35 cellular contexts compared by ENCODE assay signal in genomic region chr22:26684173-26684572, GRCh38. TPM values are rescaled to one million over a fixed set of nuclear protein-coding genes. Genes with fewer than 3 reads are reported as not detected.
DNase-seq lines count a peak whose midpoint lies in the region; ATAC-seq and TF ChIP-seq lines count a peak whose summit lies in the region.
"Had no signal": no experiment of that assay in that cellular context is flagged by ENCODE, and none has a peak within 500 bp of the region (broad histone marks: within the 10 kb centered on the region; RNA-seq: fewer than 3 reads in every experiment).

No MANE protein-coding gene starts in this region.

- H3K27me3 Mint-ChIP-seq in activated naive CD4-positive, alpha-beta T cell treated with anti-CD3 and anti-CD28 coated beads, Interleukin-2, amount 50 U/mL, for 24 hours, result no peaks in the 10 kb centered on the region
- H3K27me3 Mint-ChIP-seq in chondrocyte (ENCODE audit: low read depth) (no peaks in the 10 kb centered on the region), nephron progenitor cell (ENCODE audit: low read depth, poor library complexity) (peaks cover 9% of the 10 kb centered on the region)
- H3K27me3 Mint-ChIP-seq: activated CD8-positive, alpha-beta memory T cell treated with anti-CD3 and anti-CD28 coated beads, Interleukin-2, amount 10 ng/mL, durations not matched to agents 7 days and 5 days; B cell had no signal

- H3K18ac ChIP-seq in IMR-90 (ENCODE audit: low read depth, low read length), result no peak overlapping the region

- no peak overlapping the region for H2AK9ac ChIP-seq in IMR-90 (replicated peaks; ENCODE audit: low read depth, low read length, poor library complexity)

- TF ChIP-seq EP300 in transverse colon (IDR thresholded peaks at IDR 0.05; ENCODE audit: low read depth), result no peak

- ATAC-seq in IMR-90 (ENCODE audit: low read depth), result no peak; the same call in 1 of the 2 replicates
- ATAC-seq: activated CD8-positive, alpha-beta memory T cell treated with anti-CD3 and anti-CD28 coated beads, Interleukin-2, amount 10 ng/mL, durations not matched to agents 7 days and 5 days; HCT116; HepG2; left colon; WTC11 had no signal

- H3K27ac ChIP-seq in IMR-90 (ENCODE audit: insufficient read depth, low read length) (no peak overlapping the region), transverse colon (no peak overlapping the region)
- H3K27ac ChIP-seq: ascending aorta, cardiac muscle cell, coronary artery, sigmoid colon had no signal

- H2BK15ac ChIP-seq in IMR-90 (ENCODE audit: low read depth, low read length), result no peak overlapping the region

- WGBS in IMR-90 (ENCODE audit: extremely low coverage in 2 of 2, insufficient read length in 1 of 2), 2 experiments, result no CpG with 5 or more reads among the region's 2 CpGs
- WGBS in transverse colon (ENCODE audit: low coverage in 1 of 2), 2 donors, result 86% methylated on average over 2 of the region's 2 CpGs; no CpG with 5 or more reads in 1 of the 2 donors

- no peak overlapping the region; a peak in 1 of 4 replicates for H4K8ac ChIP-seq in IMR-90 (ENCODE audit: low read depth in 2 of 2, low read length in 2 of 2)

- H3K4me3 ChIP-seq in IMR-90 (ENCODE audit: insufficient read depth, low read depth, low read length), result no peak overlapping the region
- H3K4me3 ChIP-seq in transverse colon, result no peak overlapping the region
- H3K4me3 ChIP-seq in BE2C (ENCODE audit: low read depth, low read length), result no peak overlapping the region
- H3K4me3 ChIP-seq: ascending aorta, cardiac muscle cell, coronary artery, sigmoid colon had no signal

- no TSS peak for BruUV-seq in IMR-90 (replicated peaks; lab: Mats Ljungman, UMichigan)

- H3K4me1 ChIP-seq in IMR-90 (ENCODE audit: control insufficient read depth, insufficient read depth, low read length) (peaks cover 11% of the 10 kb centered on the region), transverse colon (no peaks in the 10 kb centered on the region), BE2C (no peaks in the 10 kb centered on the region)

- H2BK120ac ChIP-seq in IMR-90 (ENCODE audit: low read depth, low read length), result no peak overlapping the region

- peaks cover 11 to 55% of the 10 kb centered on the region in 2 experiments; a peak in 3 of 4 replicates for H3K79me1 ChIP-seq in IMR-90 (ENCODE audit: low read depth in 1 of 2, low read length in 2 of 2)

- H4K20me1 ChIP-seq in IMR-90 (ENCODE audit: insufficient read depth, low read length), result no peaks in the 10 kb centered on the region

- peak overlapping the region; percentile 71 for H3K27ac Mint-ChIP-seq in activated naive CD4-positive, alpha-beta T cell treated with anti-CD3 and anti-CD28 coated beads, Interleukin-2, amount 50 U/mL, for 24 hours
- H3K27ac Mint-ChIP-seq in chondrocyte (ENCODE audit: unreplicated experiment), result peak overlapping the region; percentile 70
- H3K27ac Mint-ChIP-seq in nephron progenitor cell, result peak overlapping the region; percentile 53
- H3K27ac Mint-ChIP-seq: activated CD8-positive, alpha-beta memory T cell treated with anti-CD3 and anti-CD28 coated beads, Interleukin-2, amount 10 ng/mL, durations not matched to agents 7 days and 5 days; activated naive CD4-positive, alpha-beta T cell treated with anti-CD3 and anti-CD28 coated beads for 36 hours; activated T-helper 1 cell treated with anti-CD3 and anti-CD28 coated beads, Interleukin-12 subunit alpha, Interleukin-12 subunit beta, Interleukin-2, Interleukin-4 antibody, amounts not matched to agents 30 ng/mL and 10 ng/mL and 1 ng/mL, durations not matched to agents 14 hours and 24 hours and 36 hours; B cell; WTC11 had no signal

- H3K36me3 ChIP-seq in IMR-90 (ENCODE audit: control insufficient read depth, insufficient read depth, low read length) (peaks cover 2% of the 10 kb centered on the region; the same call in 1 of the 2 replicates), transverse colon (peaks cover 0 to 9% (median 0%) of the 10 kb centered on the region in 4 donors), BE2C (no peaks in the 10 kb centered on the region)
- H3K36me3 ChIP-seq: cardiac muscle cell had no signal

- H3K27me3 ChIP-seq in IMR-90 (ENCODE audit: control insufficient read depth, insufficient read depth, low read length), result no peaks in the 10 kb centered on the region
- H3K27me3 ChIP-seq in transverse colon, result no peaks in the 10 kb centered on the region
- H3K27me3 ChIP-seq in BE2C, result no peaks in the 10 kb centered on the region
- H3K27me3 ChIP-seq: ascending aorta, cardiac muscle cell, sigmoid colon had no signal

- DNase-seq in activated naive CD4-positive, alpha-beta T cell treated with anti-CD3 and anti-CD28 coated beads, Interleukin-2, amount 50 U/mL, for 16 hours, result no peak
- DNase-seq in IMR-90 (no peak), chondrocyte (ENCODE audit: low spot score) (no peak), nephron progenitor cell (no peak), transverse colon (no peak), NCI-H2196 treated with DMSO at 0.1 percent for 48 hours (lab: John Stamatoyannopoulos, UW; ENCODE audit: unreplicated experiment) (no peak), BE2C (no peak)
- DNase-seq: ACHN; activated CD4-positive, alpha-beta T cell treated with anti-CD3 and anti-CD28 coated beads, Interleukin-2, amount 50 U/mL, for 1 hour; activated CD8-positive, alpha-beta memory T cell treated with anti-CD3 and anti-CD28 coated beads, Interleukin-2, amount 10 ng/mL, durations not matched to agents 7 days and 5 days; activated naive CD4-positive, alpha-beta T cell treated with anti-CD3 and anti-CD28 coated beads for 36 hours; Caco-2; DMS53; effector CD8-positive, alpha-beta T cell; hippocampal formation; left colon; mammary epithelial cell; NCI-H1436 treated with DMSO at 0.1 percent for 48 hours; NCI-H2107; NCI-H446 treated with DMSO at 0.1 percent for 48 hours; nucleus accumbens; sigmoid colon; stimulated activated CD4-positive, alpha-beta T cell treated with anti-CD3 and anti-CD28 coated beads, Interleukin-12 subunit alpha, Interleukin-12 subunit beta, amount 100 ng/mL, for 4 hours; stimulated activated CD4-positive, alpha-beta T cell treated with anti-CD3 and anti-CD28 coated beads, Interleukin-4, amount 100 ng/mL, for 24 hours; T-helper 1 cell; trophoblast cell had no signal

- no peak overlapping the region for H3K4me2 ChIP-seq in IMR-90 (ENCODE audit: low read depth, low read length)

- POLR2A ChIA-PET in IMR-90 (lab: Charles Lee; ENCODE audit: unreplicated experiment), result interaction anchor here (0.5 kb wide), 1 partner anchor 17 kb away, joined by 5 read pairs; no protein-coding TSS in a partner anchor

- H3K4me1 Mint-ChIP-seq in activated naive CD4-positive, alpha-beta T cell treated with anti-CD3 and anti-CD28 coated beads, Interleukin-2, amount 50 U/mL, for 24 hours, result peaks cover 62% of the 10 kb centered on the region
- H3K4me1 Mint-ChIP-seq in chondrocyte (ENCODE audit: low read depth) (peaks cover 54% of the 10 kb centered on the region), nephron progenitor cell (peaks cover 31% of the 10 kb centered on the region)

- peaks cover 4% of the 10 kb centered on the region; the same call in 1 of the 2 replicates for H3K9me1 ChIP-seq in IMR-90 (ENCODE audit: insufficient read depth, low read length)

- H4K5ac ChIP-seq in IMR-90 (ENCODE audit: low read depth, low read length), result no peak overlapping the region

- no peak overlapping the region for H3K56ac ChIP-seq in IMR-90 (ENCODE audit: extremely low read depth, insufficient read depth, low read length)

- H3K9me3 Mint-ChIP-seq in activated naive CD4-positive, alpha-beta T cell treated with anti-CD3 and anti-CD28 coated beads, Interleukin-2, amount 50 U/mL, for 24 hours, result no peaks in the 10 kb centered on the region
- H3K9me3 Mint-ChIP-seq in chondrocyte (ENCODE audit: low read depth) (peaks cover 6% of the 10 kb centered on the region), nephron progenitor cell (no peaks in the 10 kb centered on the region)
- H3K9me3 Mint-ChIP-seq: activated naive CD4-positive, alpha-beta T cell treated with anti-CD3 and anti-CD28 coated beads for 36 hours; activated T-helper 1 cell treated with anti-CD3 and anti-CD28 coated beads, Interleukin-12 subunit alpha, Interleukin-12 subunit beta, Interleukin-2, Interleukin-4 antibody, amounts not matched to agents 30 ng/mL and 10 ng/mL and 1 ng/mL, durations not matched to agents 14 hours and 24 hours and 36 hours had no signal

- H3K4ac ChIP-seq in IMR-90 (ENCODE audit: low read depth, low read length), result no peak overlapping the region; the same call in 1 of the 2 replicates

- H3K14ac ChIP-seq in IMR-90 (replicated peaks; ENCODE audit: low read depth, low read length), result no peak overlapping the region; the same call in none of the 2 replicates

- TF ChIP-seq POLR2A in IMR-90 (IDR thresholded peaks at IDR 0.05; ENCODE audit: low read depth, low read length), result no peak
- no peak for TF ChIP-seq POLR2A in transverse colon (IDR thresholded peaks at IDR 0.05)

- intact Hi-C loops in IMR-90 (cut with micrococcal nuclease) (no loop called here), transverse colon (cut with DNase I; ENCODE audit: low total_unique reads) (no loop called here)

- H3K23ac ChIP-seq in IMR-90 (ENCODE audit: low read depth, low read length), result no peak overlapping the region

- no peak overlapping the region for H2BK20ac ChIP-seq in IMR-90 (ENCODE audit: low read depth, low read length)

- no peak overlapping the region for H2BK5ac ChIP-seq in IMR-90 (ENCODE audit: low read depth, low read length, poor library complexity, severe bottlenecking)

- dilution Hi-C loops in IMR-90 (cut with HindIII; ENCODE audit: low sequenced_read_pairs, unreplicated experiment), result no loop called here

- no peak overlapping the region for H3K4me3 Mint-ChIP-seq in activated naive CD4-positive, alpha-beta T cell treated with anti-CD3 and anti-CD28 coated beads, Interleukin-2, amount 50 U/mL, for 24 hours
- H3K4me3 Mint-ChIP-seq in chondrocyte (ENCODE audit: unreplicated experiment) (no peak overlapping the region), nephron progenitor cell (no peak overlapping the region)
- H3K4me3 Mint-ChIP-seq: activated CD8-positive, alpha-beta memory T cell treated with anti-CD3 and anti-CD28 coated beads, Interleukin-2, amount 10 ng/mL, durations not matched to agents 7 days and 5 days; activated naive CD4-positive, alpha-beta T cell treated with anti-CD3 and anti-CD28 coated beads for 36 hours; activated T-helper 1 cell treated with anti-CD3 and anti-CD28 coated beads, Interleukin-12 subunit alpha, Interleukin-12 subunit beta, Interleukin-2, Interleukin-4 antibody, amounts not matched to agents 30 ng/mL and 10 ng/mL and 1 ng/mL, durations not matched to agents 14 hours and 24 hours and 36 hours; B cell; WTC11 had no signal

- TF ChIP-seq RAD21 in IMR-90 (IDR thresholded peaks at IDR 0.05; ENCODE audit: low read length), result no peak

- in situ Hi-C loops in IMR-90 (cut with MboI; ENCODE audit: low sequenced_read_pairs) (no loop called here), transverse colon (cut with MboI; ENCODE audit: low pct_ligation_motif_present in 1 of 4, low pct_unique_long_range_greater_than_20kb in 1 of 4, low sequenced_read_pairs in 3 of 4) (no loop called here)

- no peak overlapping the region for H4K91ac ChIP-seq in IMR-90 (ENCODE audit: insufficient read depth, low read depth, low read length)

- H3K9ac ChIP-seq in IMR-90 (ENCODE audit: low read depth, low read length), result no peak overlapping the region

- H3K9me3 ChIP-seq in IMR-90 (ENCODE audit: control insufficient read depth, insufficient read depth, low read length) (0 out of 2 replicates have a peak, but pooled peaks cover 4% of the 10 kb centered on the region), transverse colon (no peaks in the 10 kb centered on the region), BE2C (no peaks in the 10 kb centered on the region)
- H3K9me3 ChIP-seq: ascending aorta, Caco-2, sigmoid colon had no signal

- CTCF ChIA-PET in IMR-90 (lab: Yijun Ruan, JAX), result no interaction called here

- TF ChIP-seq CTCF in IMR-90 (conservative IDR thresholded peaks at IDR 0.05; ENCODE audit: low read depth, low read length), result no peak
- TF ChIP-seq CTCF in chondrocyte (IDR thresholded peaks at IDR 0.05), result no peak
- no peak for TF ChIP-seq CTCF in nephron progenitor cell (IDR thresholded peaks at IDR 0.05)
- TF ChIP-seq CTCF in transverse colon (IDR thresholded peaks at IDR 0.05), result no peak
- TF ChIP-seq CTCF in BE2C (IDR thresholded peaks at IDR 0.05; ENCODE audit: low read depth, low read length), result no peak

- peak overlapping the region; percentile 8 for H2AFZ ChIP-seq in IMR-90 (replicated peaks; ENCODE audit: low read length, poor library complexity)

- peak overlapping the region; percentile 66; the same call in 1 of the 2 replicates for H2AK5ac ChIP-seq in IMR-90 (ENCODE audit: low read depth, low read length)

- peaks cover 14% of the 10 kb centered on the region for H3K36me3 Mint-ChIP-seq in activated naive CD4-positive, alpha-beta T cell treated with anti-CD3 and anti-CD28 coated beads, Interleukin-2, amount 50 U/mL, for 24 hours
- H3K36me3 Mint-ChIP-seq in chondrocyte (ENCODE audit: low read depth) (peaks cover 8% of the 10 kb centered on the region), nephron progenitor cell (ENCODE audit: low read depth) (peaks cover 24% of the 10 kb centered on the region)

RNA-seq across cellular contexts. Expression of gene MIAT, which starts 26.8 kb away (rescaled TPM):
- total RNA-seq in IMR-90 (2012; rRNA removed) (0.54 and 1.1 TPM in 2 replicates), chondrocyte (2.5 to 6.2 TPM (median 3.5 TPM) in 3 replicates), transverse colon (10 to 100 TPM in 1 of 4 donors, 1 to 10 TPM in 2, under 1 TPM in 1; 1.00 to 17.1 (median 3.0) TPM)
- polyA plus RNA-seq in IMR-90 (2012; rRNA removed), result 0.29 and 0.65 TPM in 2 replicates
- polyA plus RNA-seq in IMR-90 (2012; cell fraction: cytosol; rRNA removed), result 0.03 and 0.09 TPM in 2 replicates
- polyA plus RNA-seq in IMR-90 (2012; cell fraction: nucleus; rRNA removed; ENCODE audit: low replicate concordance), result 2.9 and 11.6 TPM in 2 replicates
- 6.1 TPM for polyA plus RNA-seq in BE2C (2012; ENCODE audit: insufficient read depth, insufficient read length, low read depth)
- polyA plus RNA-seq: HepG2 had no signal
